8 cellular contexts compared by ENCODE assay signal in genomic region chr18:3447895-3448844, GRCh38. TPM values are rescaled to one million over a fixed set of nuclear protein-coding genes. Genes with fewer than 3 reads are reported as not detected.
A peak's percentile ranks its signal among the peaks of the same experiment; 100 is the strongest.
DNase-seq lines count a peak whose midpoint lies in the region; ATAC-seq and TF ChIP-seq lines count a peak whose summit lies in the region.

No MANE protein-coding gene starts in this region.

- intact Hi-C loops in PC-9 (cut with micrococcal nuclease; ENCODE audit: unreplicated experiment) = loop anchor here (1.0 to 10.0 kb wide), 14 partner anchors 36 to 549 kb away; partner anchors contain the start of gene LPIN2
- intact Hi-C loops in esophagus squamous epithelium (cut with DNase I) = loop anchor here (5.0 to 10.0 kb wide), 2 partner anchors 144 to 163 kb away; no protein-coding TSS in a partner anchor

- peaks cover 15 to 29% (median 25%) of the 10 kb centered on the region in 3 donors for H3K4me1 Mint-ChIP-seq in naive B cell
- H3K4me1 Mint-ChIP-seq in stimulated activated memory B cell treated with anti-CD40 and anti-IgM and Interleukin-4, amounts not matched to agents 10 μg/mL and 1 μg/mL and 100 μg/mL, for 72 hours = peaks cover 20% of the 10 kb centered on the region

- TF ChIP-seq CTCF in PC-9 (conservative IDR thresholded peaks at IDR 0.05) = no peak; the same call in 1 of the 2 replicates
- TF ChIP-seq CTCF in esophagus squamous epithelium (IDR thresholded peaks at IDR 0.05) = peak in 1 of 6 experiments; percentile 12

- no peaks in the 10 kb centered on the region for H3K9me3 ChIP-seq in PC-9 (ENCODE audit: insufficient read depth, low read depth)
- H3K9me3 ChIP-seq in esophagus squamous epithelium = no peaks in the 10 kb centered on the region

- H3K27me3 ChIP-seq in PC-9 (ENCODE audit: insufficient read depth, low read depth) = no peaks in the 10 kb centered on the region
- no peaks in the 10 kb centered on the region for H3K27me3 ChIP-seq in esophagus squamous epithelium

- H3K4me1 ChIP-seq in PC-9 (replicated peaks; ENCODE audit: insufficient read depth) (peaks cover 35% of the 10 kb centered on the region), esophagus squamous epithelium (peaks cover 8 to 33% (median 12%) of the 10 kb centered on the region in 3 donors)

- peaks cover 67% of the 10 kb centered on the region for H3F3A ChIP-seq in PC-9 (ENCODE audit: insufficient read depth, low read depth)

- peaks cover 0 to 1% (median 0%) of the 10 kb centered on the region in 7 donors for H3K9me3 Mint-ChIP-seq in naive B cell
- no peaks in the 10 kb centered on the region for H3K9me3 Mint-ChIP-seq in stimulated activated memory B cell treated with anti-CD40 and anti-IgM and Interleukin-4, amounts not matched to agents 10 μg/mL and 1 μg/mL and 100 μg/mL, for 72 hours

- H3K36me3 ChIP-seq in PC-9 (ENCODE audit: low read depth) = 0 out of 2 replicates have a peak, but pooled peaks cover 12% of the 10 kb centered on the region
- H3K36me3 ChIP-seq in esophagus squamous epithelium = no peaks in the 10 kb centered on the region

- H3K27me3 Mint-ChIP-seq in naive B cell = no peaks in the 10 kb centered on the region
- no peaks in the 10 kb centered on the region for H3K27me3 Mint-ChIP-seq in stimulated activated memory B cell treated with anti-CD40 and anti-IgM and Interleukin-4, amounts not matched to agents 10 μg/mL and 1 μg/mL and 100 μg/mL, for 72 hours

- peak; percentile 68 for ATAC-seq in GM21723 (IDR thresholded peaks at IDR 0.05; ENCODE audit: unreplicated experiment)
- peak; percentile 48 to 51 for ATAC-seq in naive B cell (ENCODE audit: low read depth in 2 of 2)
- peak; percentile 71 for ATAC-seq in stimulated activated memory B cell treated with anti-CD40 and anti-IgM and Interleukin-4, amounts not matched to agents 10 μg/mL and 1 μg/mL and 100 μg/mL, for 72 hours

- H3K4me3 Mint-ChIP-seq in naive B cell = peak overlapping the region; percentile 90 to 100 (median 97)
- peak overlapping the region; percentile 92 for H3K4me3 Mint-ChIP-seq in stimulated activated memory B cell treated with anti-CD40 and anti-IgM and Interleukin-4, amounts not matched to agents 10 μg/mL and 1 μg/mL and 100 μg/mL, for 72 hours

- in situ Hi-C loops in KBM-7 (cut with MboI; ENCODE audit: low pct_unique_long_range_greater_than_20kb, low sequenced_read_pairs) = no loop called here

- CTCF ChIA-PET in PC-9 (lab: Charles Lee) = interaction anchor here (0.7 to 1.8 kb wide), 4 partner anchors 39 to 410 kb away, joined by 6 to 17 read pairs (median 8); no protein-coding TSS in a partner anchor

- H3K27ac Mint-ChIP-seq in naive B cell = peak overlapping the region; percentile 100
- peak overlapping the region; percentile 99 for H3K27ac Mint-ChIP-seq in stimulated activated memory B cell treated with anti-CD40 and anti-IgM and Interleukin-4, amounts not matched to agents 10 μg/mL and 1 μg/mL and 100 μg/mL, for 72 hours

- peaks cover 5% of the 10 kb centered on the region for H4K20me1 ChIP-seq in PC-9 (ENCODE audit: insufficient read depth)

- BruUV-seq in PC-9 (replicated peaks; lab: Mats Ljungman, UMichigan) = no TSS peak

- H3K9me2 ChIP-seq in PC-9 (ENCODE audit: insufficient read depth) = no peaks in the 10 kb centered on the region

- peak in 3 of 4 donors; percentile 79 to 95 (median 92) for TF ChIP-seq POLR2A in esophagus squamous epithelium (IDR thresholded peaks at IDR 0.05)

- H3K27ac ChIP-seq in PC-9 = peak overlapping the region; percentile 96
- H3K27ac ChIP-seq in esophagus squamous epithelium = peak overlapping the region; percentile 97 to 99 (median 99)

- no peaks in the 10 kb centered on the region for H3K36me3 Mint-ChIP-seq in naive B cell
- H3K36me3 Mint-ChIP-seq in stimulated activated memory B cell treated with anti-CD40 and anti-IgM and Interleukin-4, amounts not matched to agents 10 μg/mL and 1 μg/mL and 100 μg/mL, for 72 hours = no peaks in the 10 kb centered on the region

- H3K4me2 ChIP-seq in PC-9 = peak overlapping the region; percentile 99

- POLR2A ChIA-PET in PC-9 (lab: Charles Lee; ENCODE audit: unreplicated experiment) = interaction anchor here (0.5 to 1.6 kb wide), 23 partner anchors 18 to 1438 kb away, joined by 3 to 33 read pairs (median 6); no protein-coding TSS in a partner anchor

- peak; percentile 100 for DNase-seq in DMS53 (lab: John Stamatoyannopoulos, UW)
- peak; percentile 99 for DNase-seq in KBM-7
- DNase-seq in PC-9 = peak; percentile 95 to 98
- peak; percentile 87 to 92 for DNase-seq in activated T-cell treated with anti-CD3 and anti-CD28 coated beads, Interleukin-2, amount 50 U/mL, for 48 hours
- peak; percentile 49 for DNase-seq in esophagus squamous epithelium (lab: John Stamatoyannopoulos, UW)
- DNase-seq in naive B cell = peak; percentile 90

- peak overlapping the region; percentile 68 for H2AFZ ChIP-seq in PC-9

- 0 to 2% methylated on average over 11 to 20 of the region's 63 CpGs for WGBS in esophagus squamous epithelium, 2 donors

- peaks cover 65% of the 10 kb centered on the region for H3K79me2 ChIP-seq in PC-9 (ENCODE audit: low read depth)

- H3K4me3 ChIP-seq in PC-9 (peak overlapping the region; percentile 83), esophagus squamous epithelium (peak overlapping the region; percentile 80 to 95 (median 83))

RNA-seq across cellular contexts. Expression of gene TGIF1, which starts 1.8 kb away (rescaled TPM):
- total RNA-seq in PC-9 (2021) (188 and 203 TPM in 2 replicates), esophagus squamous epithelium (10 to 100 TPM; 37.3 to 75.7 (median 57.0) TPM)
- 100 to 1,000 TPM in 1 of 6 donors, 10 to 100 TPM in 5; 34.1 to 114 (median 46.4) TPM for polyA plus RNA-seq in naive B cell (ENCODE audit: low read depth in 6 of 6)

Comparison
In these comparisons a context has a peak if more than half of its experiments do, and no peak if none do; other contexts are left out.
1. Peak in every context shown above with its lines: DNase-seq, ATAC-seq, H3K4me3 ChIP-seq and H3K27ac ChIP-seq.
2. DNase-seq: peak in every context shown above with its lines; median percentile 100 in DMS53; 99 in KBM-7; 96 in PC-9; 90 in naive B cell; 90 in activated T-cell treated with anti-CD3 and anti-CD28 coated beads, Interleukin-2, amount 50 U/mL, for 48 hours; 49 in esophagus squamous epithelium.